In genomic region chr3:10320320-10320677, GRCh38 we compare ENCODE assay signal across 8 cellular contexts. TPM values are rescaled to one million over a fixed set of nuclear protein-coding genes. Genes with fewer than 3 reads are reported as not detected.
DNase-seq lines count a peak whose midpoint lies in the region; ATAC-seq, FAIRE-seq and TF ChIP-seq lines count a peak whose summit lies in the region.

No MANE protein-coding gene starts in this region.

- H3K4me2 ChIP-seq in A549: peak overlapping the region; percentile 96
- H3K4me2 ChIP-seq in mammary epithelial cell (ENCODE audit: insufficient read depth, low read depth, low read length): peak overlapping the region; percentile 87

- FAIRE-seq in A549 (lab: Jason Lieb, UNC): no peak

- no peak for TF ChIP-seq POLR2A in A549 (IDR thresholded peaks at IDR 0.05; ENCODE audit: low read length)

- H3K27me3 ChIP-seq in mammary epithelial cell (ENCODE audit: insufficient read depth, low read length) (no peaks in the 10 kb centered on the region), mononuclear cell (ENCODE audit: insufficient read depth, low read length) (no peaks in the 10 kb centered on the region)

- DNase-seq in A549 (ENCODE audit: low read depth in 1 of 2, low spot score in 1 of 2) (no peak), mammary epithelial cell (peak; percentile 8), dermis blood vessel endothelial cell (no peak), putamen (ENCODE audit: low spot score) (no peak)
- DNase-seq in stimulated activated CD4-positive, alpha-beta T cell treated with anti-CD3 and anti-CD28 coated beads, Interleukin-1b, Interleukin-23, amount 100 ng/mL, for 48 hours: no peak

- H3K27ac ChIP-seq in A549 (peak overlapping the region; percentile 94 to 97), mammary epithelial cell (ENCODE audit: insufficient read depth, low read depth, low read length) (peak overlapping the region; percentile 89)

- in situ Hi-C loops in mammary epithelial cell (cut with MboI; ENCODE audit: low sequenced_read_pairs in 2 of 2): no loop called here

- H3K4me1 ChIP-seq in A549 (peaks cover 5% of the 10 kb centered on the region; the same call in 2 of the 3 replicates), mammary epithelial cell (ENCODE audit: insufficient read depth, low read length) (peaks cover 9% of the 10 kb centered on the region), mononuclear cell (ENCODE audit: insufficient read depth, low read length) (peaks cover 19% of the 10 kb centered on the region)

- intact Hi-C loops in mammary epithelial cell (cut with micrococcal nuclease): loop anchor here (5.0 kb wide), 2 partner anchors 388 to 818 kb away; partner anchors contain the start of gene CRELD1

- TF ChIP-seq EP300 in A549 (IDR thresholded peaks at IDR 0.05): no peak

- H3K9ac ChIP-seq in mammary epithelial cell (ENCODE audit: insufficient read depth, low read length): peak overlapping the region; percentile 93

- dilution Hi-C loops in mammary epithelial cell (cut with HindIII; ENCODE audit: low sequenced_read_pairs): no loop called here

- H3K79me2 ChIP-seq in mammary epithelial cell (ENCODE audit: insufficient read depth, low read length): peaks cover 52% of the 10 kb centered on the region

- no peaks in the 10 kb centered on the region for H4K20me1 ChIP-seq in mammary epithelial cell (ENCODE audit: insufficient read depth, low read length)

- peak overlapping the region; percentile 78 for H3K4me3 ChIP-seq in A549
- peak overlapping the region; percentile 73 to 85 (median 83) for H3K4me3 ChIP-seq in mammary epithelial cell (replicated peaks in 1 of 3; ENCODE audit: insufficient read depth in 1 of 3, low read depth in 2 of 3, low read length in 3 of 3)
- H3K4me3 ChIP-seq in mononuclear cell (ENCODE audit: low read length): peak overlapping the region; percentile 93

- no peak for TF ChIP-seq RAD21 in A549 (conservative IDR thresholded peaks at IDR 0.05 in 1 of 2, IDR thresholded peaks at IDR 0.05 in 1 of 2)

- no peaks in the 10 kb centered on the region for H3K9me3 ChIP-seq in A549
- H3K9me3 ChIP-seq in mammary epithelial cell (replicated peaks; ENCODE audit: insufficient read depth, low read length): no peaks in the 10 kb centered on the region
- H3K9me3 ChIP-seq in mononuclear cell (ENCODE audit: low read depth, low read length): no peaks in the 10 kb centered on the region

- CTCF ChIA-PET in A549 (lab: Yijun Ruan, JAX) (interaction anchor here (1.0 to 2.6 kb wide), 5 partner anchors 9 to 419 kb away, joined by 3 to 13 read pairs (median 5); no protein-coding TSS in a partner anchor), mammary epithelial cell (lab: Charles Lee; ENCODE audit: low non-redundant PET) (no interaction called here)

- no TSS peak for BruUV-seq in mammary epithelial cell (replicated peaks; lab: Mats Ljungman, UMichigan)

- TF ChIP-seq CTCF in A549 (IDR thresholded peaks at IDR 0.05): no peak
- no peak for TF ChIP-seq CTCF in mammary epithelial cell (conservative IDR thresholded peaks at IDR 0.05 in 1 of 2, IDR thresholded peaks at IDR 0.05 in 1 of 2; ENCODE audit: extremely low read depth in 1 of 2, insufficient read depth in 1 of 2, low read depth in 1 of 2, low read length in 2 of 2)

- H2AFZ ChIP-seq in mammary epithelial cell (ENCODE audit: low read depth, low read length): peak overlapping the region; percentile 96

- ATAC-seq in A549 (no peak; a peak in 2 of 6 replicates), HG02852 (IDR thresholded peaks at IDR 0.05; ENCODE audit: unreplicated experiment) (peak; percentile 10), HG03039 (IDR thresholded peaks at IDR 0.05; ENCODE audit: unreplicated experiment) (no peak)

- POLR2A ChIA-PET in A549 (lab: Yijun Ruan, JAX): interaction anchor here (0.5 to 1.1 kb wide), 4 partner anchors 11 to 374 kb away, joined by 3 to 6 read pairs (median 3); no protein-coding TSS in a partner anchor

- WGBS in A549 (ENCODE audit: missing lambda C conversion rate): 1% methylated on average over 9 of the region's 9 CpGs
- WGBS in mammary epithelial cell (ENCODE audit: low coverage, missing lambda C conversion rate): 1% methylated on average over 8 of the region's 9 CpGs

- peaks cover 20% of the 10 kb centered on the region for H3K36me3 ChIP-seq in mammary epithelial cell (ENCODE audit: insufficient read depth, low read length)

TF ChIP-seq in A549, 52 proteins besides CTCF, POLR2A, EP300 and RAD21:
- TF ChIP-seq FOXS1 (CRISPR knock-in tag; IDR thresholded peaks at IDR 0.05): no peak
- TF ChIP-seq BHLHE40 (IDR thresholded peaks at IDR 0.05; ENCODE audit: low read depth, low read length): no peak
- TF ChIP-seq RFX5 (IDR thresholded peaks at IDR 0.05): no peak
- TF ChIP-seq NPAS2 (CRISPR knock-in tag; IDR thresholded peaks at IDR 0.05; ENCODE audit: borderline replicate concordance): no peak
- no peak for TF ChIP-seq BCL3 (IDR thresholded peaks at IDR 0.05)

RNA-seq across cellular contexts. Expression of gene SEC13, which starts 0.6 kb away (rescaled TPM):
- polyA plus RNA-seq in A549 (2011; rRNA removed): 107 and 121 TPM in 2 replicates
- 221 and 230 TPM in 2 replicates for polyA plus RNA-seq in A549 (2012; cell fraction: cytosol; rRNA removed)
- polyA plus RNA-seq in A549 (2012; cell fraction: nucleus; rRNA removed): 206 and 249 TPM in 2 replicates
- polyA plus RNA-seq in A549 (2017; fragmentation: RNase III; extraction: RNeasy Plus Mini Kit Qiagen cat#74134 plus additional on column Dnase treatment): 176 to 188 TPM (median 181 TPM) in 3 replicates
- 272 and 300 TPM in 2 replicates for polyA minus RNA-seq in A549 (2011; rRNA and poly(A)+ RNA removed)
- total RNA-seq in mammary epithelial cell: 100 to 1,000 TPM; 124 to 140 TPM
- 202 TPM for polyA plus RNA-seq in mammary epithelial cell
- polyA minus RNA-seq in mammary epithelial cell: 194 TPM
- 74.1 TPM for total RNA-seq in mononuclear cell
- total RNA-seq in dermis blood vessel endothelial cell: 262 and 311 TPM in 2 replicates

RNA-seq across cellular contexts. Expression of gene GHRL, which starts 27.6 kb away (rescaled TPM):
- polyA plus RNA-seq in A549 (2011; rRNA removed) (not detected in 2 replicates), A549 (2017; fragmentation: RNase III; extraction: RNeasy Plus Mini Kit Qiagen cat#74134 plus additional on column Dnase treatment) (0.31 TPM in 1 of 3 replicates, not detected in the others), mammary epithelial cell (not detected)
- 0.05 TPM in 1 of 2 replicates, not detected in the other for polyA plus RNA-seq in A549 (2012; cell fraction: cytosol; rRNA removed)
- 0.59 and 1.0 TPM in 2 replicates for polyA plus RNA-seq in A549 (2012; cell fraction: nucleus; rRNA removed)
- 0.49 TPM in 1 of 2 replicates, not detected in the other for polyA minus RNA-seq in A549 (2011; rRNA and poly(A)+ RNA removed)
- total RNA-seq in mammary epithelial cell (under 1 TPM in 1 of 2 donors, not detected in 1; 0.38 TPM), mononuclear cell (0.42 TPM), dermis blood vessel endothelial cell (0.19 and 0.68 TPM in 2 replicates)
- not detected for polyA minus RNA-seq in mammary epithelial cell
